Comparison of ENCODE assay signal across 10 cellular contexts in genomic region chr11:111733009-111733408, GRCh38. TPM values are rescaled to one million over a fixed set of nuclear protein-coding genes. Genes with fewer than 3 reads are reported as not detected.
DNase-seq lines count a peak whose midpoint lies in the region; ATAC-seq and TF ChIP-seq lines count a peak whose summit lies in the region.
"Had no signal": no experiment of that assay in that cellular context is flagged by ENCODE, and none has a peak within 500 bp of the region (broad histone marks: within the 10 kb centered on the region; RNA-seq: fewer than 3 reads in every experiment).

No MANE protein-coding gene starts in this region.

- no peaks in the 10 kb centered on the region for H3K27me3 ChIP-seq in dorsolateral prefrontal cortex

- intact Hi-C loops in dorsolateral prefrontal cortex (cut with DNase I): no loop called here

- DNase-seq in M059J (ENCODE audit: low read depth): peak; percentile 78
- DNase-seq in dorsolateral prefrontal cortex: peak in 2 of 10 donors; percentile 41 to 60
- DNase-seq in lung microvascular endothelial cell (ENCODE audit: low read depth in 2 of 2): peak; percentile 91 to 93
- DNase-seq in NCI-H748 (lab: John Stamatoyannopoulos, UW; ENCODE audit: unreplicated experiment): no peak
- DNase-seq in NCI-H510A (lab: John Stamatoyannopoulos, UW): no peak
- DNase-seq in NCI-H748 treated with DMSO at 0.1 percent for 48 hours (lab: John Stamatoyannopoulos, UW): no peak
- DNase-seq: NCI-H446 treated with DMSO at 0.1 percent for 48 hours had no signal

- no peak for TF ChIP-seq CTCF in dorsolateral prefrontal cortex (IDR thresholded peaks at IDR 0.05 in 54 of 56, conservative IDR thresholded peaks at IDR 0.05 in 2 of 56; ENCODE audit: low read depth in 1 of 56, partially characterized antibody in 56 of 56)

- H3K4me3 ChIP-seq in dorsolateral prefrontal cortex: no peak overlapping the region
- H3K4me3 ChIP-seq: GM12878 had no signal

- peak overlapping the region; percentile 96 to 100 (median 100) for H3K27ac ChIP-seq in dorsolateral prefrontal cortex
- peak overlapping the region; percentile 100 for H3K27ac ChIP-seq in temporal lobe (ENCODE audit: low read depth, low read length)

- no peak for ATAC-seq in GM18511 (IDR thresholded peaks at IDR 0.05; ENCODE audit: unreplicated experiment)
- ATAC-seq: GM12878 had no signal

RNA-seq across cellular contexts. Expression of gene PPP2R1B, which starts 33.2 kb away (rescaled TPM):
- total RNA-seq in M059J (2014; rRNA removed; shearing (Covaris generic)): 46.0 and 46.3 TPM in 2 replicates
- 10 to 100 TPM; 19.2 to 62.5 (median 34.1) TPM for total RNA-seq in dorsolateral prefrontal cortex
- 26.6 and 32.5 TPM in 2 replicates for total RNA-seq in lung microvascular endothelial cell
- 18.9 TPM for total RNA-seq in temporal lobe

Comparison
In these comparisons a context has a peak if more than half of its experiments do, and no peak if none do; other contexts are left out.
1. DNase-seq: peak in M059J (single experiment) and lung microvascular endothelial cell (2 of 2); none in NCI-H748 (single experiment), NCI-H510A (single experiment) and NCI-H748 treated with DMSO at 0.1 percent for 48 hours (single experiment).